In the genomic region with DNA sequence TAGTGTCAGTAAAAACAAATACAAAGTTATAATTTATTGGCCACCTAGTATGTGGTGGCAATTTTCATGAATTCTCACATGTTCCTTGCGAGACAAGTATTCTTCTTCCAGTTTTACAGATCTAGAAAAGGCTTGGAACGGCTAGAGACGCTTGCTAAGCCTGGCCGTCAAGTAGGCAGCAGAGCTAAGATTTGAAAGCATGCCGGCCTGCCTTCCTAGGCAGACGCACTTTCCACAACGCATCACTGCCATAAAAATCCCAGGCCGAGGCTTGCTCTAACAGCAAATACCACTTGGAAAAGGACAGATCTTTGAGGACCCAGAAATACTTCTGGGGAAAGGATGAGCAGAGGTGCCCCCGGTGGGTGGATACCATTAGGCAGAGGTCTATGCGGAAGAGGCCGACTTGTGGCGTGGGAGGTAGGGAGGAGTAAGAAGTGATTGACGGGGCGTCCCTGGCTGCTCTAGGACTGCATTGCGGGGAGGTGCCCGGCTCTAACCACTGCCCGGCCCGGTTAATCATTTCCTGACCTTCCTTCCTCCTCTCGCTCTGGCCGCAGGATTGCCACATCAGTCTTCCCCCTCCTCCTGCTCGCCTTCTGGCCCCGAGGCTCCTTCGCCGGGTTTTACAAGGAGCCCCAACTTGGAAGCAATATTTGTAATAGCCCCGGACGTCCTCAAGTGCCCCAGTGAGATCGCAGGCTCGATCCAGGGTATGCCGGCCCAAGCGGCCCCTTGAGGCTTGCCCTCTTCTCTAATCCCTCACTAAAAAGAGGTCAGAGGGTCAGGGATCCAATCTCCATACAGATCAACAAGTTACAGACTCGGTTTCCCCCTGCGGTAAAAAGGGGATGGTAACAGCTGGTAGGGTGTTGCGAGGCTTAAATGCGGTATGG, we compare ENCODE assay signal across 1 cellular context.
TF ChIP-seq lines count a peak whose summit lies in the region.

No MANE protein-coding gene starts in this region.

TF ChIP-seq in HepG2, 621 proteins besides CTCF, POLR2A, EP300 and RAD21 (continued from another document and continues in another):
- TF ChIP-seq, protein P1, sequence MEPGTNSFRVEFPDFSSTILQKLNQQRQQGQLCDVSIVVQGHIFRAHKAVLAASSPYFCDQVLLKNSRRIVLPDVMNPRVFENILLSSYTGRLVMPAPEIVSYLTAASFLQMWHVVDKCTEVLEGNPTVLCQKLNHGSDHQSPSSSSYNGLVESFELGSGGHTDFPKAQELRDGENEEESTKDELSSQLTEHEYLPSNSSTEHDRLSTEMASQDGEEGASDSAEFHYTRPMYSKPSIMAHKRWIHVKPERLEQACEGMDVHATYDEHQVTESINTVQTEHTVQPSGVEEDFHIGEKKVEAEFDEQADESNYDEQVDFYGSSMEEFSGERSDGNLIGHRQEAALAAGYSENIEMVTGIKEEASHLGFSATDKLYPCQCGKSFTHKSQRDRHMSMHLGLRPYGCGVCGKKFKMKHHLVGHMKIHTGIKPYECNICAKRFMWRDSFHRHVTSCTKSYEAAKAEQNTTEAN (CRISPR knock-in tag; conservative IDR thresholded peaks at IDR 0.05), result 0 out of 2 replicates have a peak, but pooled peaks have one; percentile 16
- no peak for TF ChIP-seq CCDC6 (CRISPR knock-in tag; IDR thresholded peaks at IDR 0.05)
- TF ChIP-seq GMEB2 (CRISPR knock-in tag; IDR thresholded peaks at IDR 0.05; ENCODE audit: low read depth), result no peak
- TF ChIP-seq MYC (CRISPR knock-in tag; IDR thresholded peaks at IDR 0.05; ENCODE audit: borderline replicate concordance), result peak; percentile 48; the same call in 1 of the 2 replicates
- TF ChIP-seq, protein P2, sequence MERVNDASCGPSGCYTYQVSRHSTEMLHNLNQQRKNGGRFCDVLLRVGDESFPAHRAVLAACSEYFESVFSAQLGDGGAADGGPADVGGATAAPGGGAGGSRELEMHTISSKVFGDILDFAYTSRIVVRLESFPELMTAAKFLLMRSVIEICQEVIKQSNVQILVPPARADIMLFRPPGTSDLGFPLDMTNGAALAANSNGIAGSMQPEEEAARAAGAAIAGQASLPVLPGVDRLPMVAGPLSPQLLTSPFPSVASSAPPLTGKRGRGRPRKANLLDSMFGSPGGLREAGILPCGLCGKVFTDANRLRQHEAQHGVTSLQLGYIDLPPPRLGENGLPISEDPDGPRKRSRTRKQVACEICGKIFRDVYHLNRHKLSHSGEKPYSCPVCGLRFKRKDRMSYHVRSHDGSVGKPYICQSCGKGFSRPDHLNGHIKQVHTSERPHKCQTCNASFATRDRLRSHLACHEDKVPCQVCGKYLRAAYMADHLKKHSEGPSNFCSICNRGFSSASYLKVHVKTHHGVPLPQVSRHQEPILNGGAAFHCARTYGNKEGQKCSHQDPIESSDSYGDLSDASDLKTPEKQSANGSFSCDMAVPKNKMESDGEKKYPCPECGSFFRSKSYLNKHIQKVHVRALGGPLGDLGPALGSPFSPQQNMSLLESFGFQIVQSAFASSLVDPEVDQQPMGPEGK (CRISPR knock-in tag; IDR thresholded peaks at IDR 0.05), result peak; percentile 53
- no peak for TF ChIP-seq CBX1 (IDR thresholded peaks at IDR 0.05; ENCODE audit: low read depth)
- no peak for TF ChIP-seq ZNF772 (CRISPR knock-in tag; IDR thresholded peaks at IDR 0.05)
- no peak for TF ChIP-seq ZFP41 (CRISPR knock-in tag; IDR thresholded peaks at IDR 0.05; ENCODE audit: borderline replicate concordance)
- 0 out of 2 replicates have a peak, but pooled peaks have one; percentile 18 for TF ChIP-seq SAFB2 (CRISPR knock-in tag; IDR thresholded peaks at IDR 0.05; ENCODE audit: borderline replicate concordance, low read depth)
- no peak for TF ChIP-seq DNMT3B (CRISPR knock-in tag; conservative IDR thresholded peaks at IDR 0.05)
- TF ChIP-seq NKX3-1 (CRISPR knock-in tag; IDR thresholded peaks at IDR 0.05), result no peak; the same call in 1 of the 2 replicates
- TF ChIP-seq ZNF839 (CRISPR knock-in tag; IDR thresholded peaks at IDR 0.05; ENCODE audit: borderline replicate concordance), result no peak
- 0 out of 2 replicates have a peak, but pooled peaks have one; percentile 37 for TF ChIP-seq THYN1 (CRISPR knock-in tag; IDR thresholded peaks at IDR 0.05; ENCODE audit: borderline replicate concordance, low read depth)
- TF ChIP-seq ZNF816 (CRISPR knock-in tag; IDR thresholded peaks at IDR 0.05; ENCODE audit: borderline replicate concordance), result no peak
- peak; percentile 34; the same call in 1 of the 2 replicates for TF ChIP-seq ZBTB7A (CRISPR knock-in tag; IDR thresholded peaks at IDR 0.05)
- TF ChIP-seq DNMT1 (CRISPR knock-in tag; IDR thresholded peaks at IDR 0.05), result 0 out of 2 replicates have a peak, but pooled peaks have one; percentile 67
- TF ChIP-seq HCFC1 (IDR thresholded peaks at IDR 0.05; ENCODE audit: low read depth, low read length), result no peak
- no peak for TF ChIP-seq ZNF709 (CRISPR knock-in tag; IDR thresholded peaks at IDR 0.05)
- no peak for TF ChIP-seq GZF1 (CRISPR knock-in tag; IDR thresholded peaks at IDR 0.05)
- peak; percentile 48; the same call in 1 of the 2 replicates for TF ChIP-seq BORCS8-MEF2B (CRISPR knock-in tag; IDR thresholded peaks at IDR 0.05)
- no peak for TF ChIP-seq JDP2 (CRISPR knock-in tag; IDR thresholded peaks at IDR 0.05; ENCODE audit: borderline replicate concordance)
- TF ChIP-seq, protein P3, sequence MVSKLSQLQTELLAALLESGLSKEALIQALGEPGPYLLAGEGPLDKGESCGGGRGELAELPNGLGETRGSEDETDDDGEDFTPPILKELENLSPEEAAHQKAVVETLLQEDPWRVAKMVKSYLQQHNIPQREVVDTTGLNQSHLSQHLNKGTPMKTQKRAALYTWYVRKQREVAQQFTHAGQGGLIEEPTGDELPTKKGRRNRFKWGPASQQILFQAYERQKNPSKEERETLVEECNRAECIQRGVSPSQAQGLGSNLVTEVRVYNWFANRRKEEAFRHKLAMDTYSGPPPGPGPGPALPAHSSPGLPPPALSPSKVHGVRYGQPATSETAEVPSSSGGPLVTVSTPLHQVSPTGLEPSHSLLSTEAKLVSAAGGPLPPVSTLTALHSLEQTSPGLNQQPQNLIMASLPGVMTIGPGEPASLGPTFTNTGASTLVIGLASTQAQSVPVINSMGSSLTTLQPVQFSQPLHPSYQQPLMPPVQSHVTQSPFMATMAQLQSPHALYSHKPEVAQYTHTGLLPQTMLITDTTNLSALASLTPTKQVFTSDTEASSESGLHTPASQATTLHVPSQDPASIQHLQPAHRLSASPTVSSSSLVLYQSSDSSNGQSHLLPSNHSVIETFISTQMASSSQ (IDR thresholded peaks at IDR 0.05; ENCODE audit: low read depth), result peak; percentile 93
- TF ChIP-seq, protein P3 (CRISPR knock-in tag; IDR thresholded peaks at IDR 0.05; ENCODE audit: borderline replicate concordance), result peak; percentile 92
- no peak for TF ChIP-seq ZNF782 (CRISPR knock-in tag; IDR thresholded peaks at IDR 0.05; ENCODE audit: borderline replicate concordance)
- no peak for TF ChIP-seq RBM22 (optimal IDR thresholded peaks at IDR 0.05; ENCODE audit: low read length)
- no peak for TF ChIP-seq PLRG1 (conservative IDR thresholded peaks at IDR 0.05)
- TF ChIP-seq, protein P4, sequence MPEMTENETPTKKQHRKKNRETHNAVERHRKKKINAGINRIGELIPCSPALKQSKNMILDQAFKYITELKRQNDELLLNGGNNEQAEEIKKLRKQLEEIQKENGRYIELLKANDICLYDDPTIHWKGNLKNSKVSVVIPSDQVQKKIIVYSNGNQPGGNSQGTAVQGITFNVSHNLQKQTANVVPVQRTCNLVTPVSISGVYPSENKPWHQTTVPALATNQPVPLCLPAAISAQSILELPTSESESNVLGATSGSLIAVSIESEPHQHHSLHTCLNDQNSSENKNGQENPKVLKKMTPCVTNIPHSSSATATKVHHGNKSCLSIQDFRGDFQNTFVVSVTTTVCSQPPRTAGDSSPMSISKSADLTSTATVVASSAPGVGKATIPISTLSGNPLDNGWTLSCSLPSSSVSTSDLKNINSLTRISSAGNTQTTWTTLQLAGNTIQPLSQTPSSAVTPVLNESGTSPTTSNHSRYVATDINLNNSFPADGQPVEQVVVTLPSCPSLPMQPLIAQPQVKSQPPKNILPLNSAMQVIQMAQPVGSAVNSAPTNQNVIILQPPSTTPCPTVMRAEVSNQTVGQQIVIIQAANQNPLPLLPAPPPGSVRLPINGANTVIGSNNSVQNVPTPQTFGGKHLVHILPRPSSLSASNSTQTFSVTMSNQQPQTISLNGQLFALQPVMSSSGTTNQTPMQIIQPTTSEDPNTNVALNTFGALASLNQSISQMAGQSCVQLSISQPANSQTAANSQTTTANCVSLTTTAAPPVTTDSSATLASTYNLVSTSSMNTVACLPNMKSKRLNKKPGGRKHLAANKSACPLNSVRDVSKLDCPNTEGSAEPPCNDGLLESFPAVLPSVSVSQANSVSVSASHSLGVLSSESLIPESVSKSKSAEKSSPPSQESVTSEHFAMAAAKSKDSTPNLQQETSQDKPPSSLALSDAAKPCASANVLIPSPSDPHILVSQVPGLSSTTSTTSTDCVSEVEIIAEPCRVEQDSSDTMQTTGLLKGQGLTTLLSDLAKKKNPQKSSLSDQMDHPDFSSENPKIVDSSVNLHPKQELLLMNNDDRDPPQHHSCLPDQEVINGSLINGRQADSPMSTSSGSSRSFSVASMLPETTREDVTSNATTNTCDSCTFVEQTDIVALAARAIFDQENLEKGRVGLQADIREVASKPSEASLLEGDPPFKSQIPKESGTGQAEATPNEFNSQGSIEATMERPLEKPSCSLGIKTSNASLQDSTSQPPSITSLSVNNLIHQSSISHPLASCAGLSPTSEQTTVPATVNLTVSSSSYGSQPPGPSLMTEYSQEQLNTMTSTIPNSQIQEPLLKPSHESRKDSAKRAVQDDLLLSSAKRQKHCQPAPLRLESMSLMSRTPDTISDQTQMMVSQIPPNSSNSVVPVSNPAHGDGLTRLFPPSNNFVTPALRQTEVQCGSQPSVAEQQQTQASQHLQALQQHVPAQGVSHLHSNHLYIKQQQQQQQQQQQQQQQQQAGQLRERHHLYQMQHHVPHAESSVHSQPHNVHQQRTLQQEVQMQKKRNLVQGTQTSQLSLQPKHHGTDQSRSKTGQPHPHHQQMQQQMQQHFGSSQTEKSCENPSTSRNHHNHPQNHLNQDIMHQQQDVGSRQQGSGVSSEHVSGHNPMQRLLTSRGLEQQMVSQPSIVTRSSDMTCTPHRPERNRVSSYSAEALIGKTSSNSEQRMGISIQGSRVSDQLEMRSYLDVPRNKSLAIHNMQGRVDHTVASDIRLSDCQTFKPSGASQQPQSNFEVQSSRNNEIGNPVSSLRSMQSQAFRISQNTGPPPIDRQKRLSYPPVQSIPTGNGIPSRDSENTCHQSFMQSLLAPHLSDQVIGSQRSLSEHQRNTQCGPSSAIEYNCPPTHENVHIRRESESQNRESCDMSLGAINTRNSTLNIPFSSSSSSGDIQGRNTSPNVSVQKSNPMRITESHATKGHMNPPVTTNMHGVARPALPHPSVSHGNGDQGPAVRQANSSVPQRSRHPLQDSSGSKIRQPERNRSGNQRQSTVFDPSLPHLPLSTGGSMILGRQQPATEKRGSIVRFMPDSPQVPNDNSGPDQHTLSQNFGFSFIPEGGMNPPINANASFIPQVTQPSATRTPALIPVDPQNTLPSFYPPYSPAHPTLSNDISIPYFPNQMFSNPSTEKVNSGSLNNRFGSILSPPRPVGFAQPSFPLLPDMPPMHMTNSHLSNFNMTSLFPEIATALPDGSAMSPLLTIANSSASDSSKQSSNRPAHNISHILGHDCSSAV (CRISPR knock-in tag; IDR thresholded peaks at IDR 0.05; ENCODE audit: borderline replicate concordance), result no peak
- no peak for TF ChIP-seq LCORL (IDR thresholded peaks at IDR 0.05)
- peak; percentile 26 for TF ChIP-seq LCORL (CRISPR knock-in tag; IDR thresholded peaks at IDR 0.05)
- peak; percentile 42; the same call in 1 of the 2 replicates for TF ChIP-seq THRA (CRISPR knock-in tag; IDR thresholded peaks at IDR 0.05; ENCODE audit: borderline replicate concordance)
- TF ChIP-seq ZBTB49 (CRISPR knock-in tag; IDR thresholded peaks at IDR 0.05; ENCODE audit: borderline replicate concordance), result no peak
- no peak for TF ChIP-seq SMAD3 (CRISPR knock-in tag; IDR thresholded peaks at IDR 0.05)
